Comparison of ENCODE assay signal across 17 cellular contexts in the genomic region with DNA sequence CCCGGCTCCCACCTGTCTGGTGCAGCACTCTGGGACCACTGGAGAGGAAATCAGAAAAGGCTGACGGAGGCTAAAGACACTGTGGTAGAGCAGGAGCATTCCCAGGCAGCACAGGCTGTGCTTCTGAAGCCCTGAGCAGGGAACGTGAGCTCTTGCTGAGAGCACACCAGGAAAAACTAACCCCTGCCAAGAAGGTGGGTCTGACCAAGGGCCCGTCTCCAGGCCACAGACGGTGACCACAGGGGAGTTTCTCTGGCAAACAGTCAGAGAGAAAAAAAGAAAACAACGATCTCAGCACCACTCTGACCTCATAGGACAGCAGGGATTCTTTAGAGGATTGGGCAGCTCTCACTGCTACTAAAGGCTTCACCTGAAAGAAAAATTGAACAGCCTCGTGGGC.
DNase-seq lines count a peak whose midpoint lies in the region; ATAC-seq and TF ChIP-seq lines count a peak whose summit lies in the region.
"Had no signal": no experiment of that assay in that cellular context is flagged by ENCODE, and none has a peak within 500 bp of the region (broad histone marks: within the 10 kb centered on the region; RNA-seq: fewer than 3 reads in every experiment).

No MANE protein-coding gene starts in this region.

- ATAC-seq in left lobe of liver = peak; percentile 90
- ATAC-seq: PC-3 had no signal

- no peak overlapping the region for H3K4me3 ChIP-seq in AG09309 (ENCODE audit: control insufficient read depth, low read depth, low read length)

- DNase-seq in AG09309 (ENCODE audit: low read depth) (peak; percentile 2), HT1080 (ENCODE audit: low read depth) (peak; percentile 57), cerebellum (ENCODE audit: low spot score) (peak; percentile 55), left lobe of liver (ENCODE audit: low spot score) (peak; percentile 72), mucosa of gallbladder (ENCODE audit: low spot score) (no peak), GDM1 (lab: John Stamatoyannopoulos, UW) (no peak), GM20000 (ENCODE audit: low spot score) (no peak), UCSD-AML1 (lab: John Stamatoyannopoulos, UW; ENCODE audit: unreplicated experiment) (no peak)
- DNase-seq: activated B cell treated with CpG ODN at 0.5 μM for 24 hours; activated naive CD4-positive, alpha-beta T cell treated with anti-CD3 and anti-CD28 coated beads, Interleukin-2, amount 10 ng/mL, durations not matched to agents 7 days and 5 days; AML-193; cerebellar nuclear complex; HFFc6; hypothalamus; MM.1S; PC-3; stimulated activated CD4-positive, alpha-beta T cell treated with anti-CD3 and anti-CD28 coated beads, Interleukin-1b, Interleukin-23, amount 100 ng/mL, for 48 hours had no signal

- TF ChIP-seq CTCF in AG09309 (IDR thresholded peaks at IDR 0.05; ENCODE audit: control insufficient read depth, insufficient read depth, low read depth, low read length, missing control alignments) = no peak
- TF ChIP-seq CTCF in GM20000 (IDR thresholded peaks at IDR 0.05; ENCODE audit: extremely low read depth, missing control alignments) = no peak

Comparison
In these comparisons a context has a peak if more than half of its experiments do, and no peak if none do; other contexts are left out.
1. DNase-seq: peak in AG09309 (single experiment), HT1080 (single experiment), cerebellum (single experiment) and left lobe of liver (single experiment); none in mucosa of gallbladder (single experiment), GDM1 (single experiment), GM20000 (single experiment) and UCSD-AML1 (single experiment).